ENCODE assay signal across 29 cellular contexts in the genomic region with DNA sequence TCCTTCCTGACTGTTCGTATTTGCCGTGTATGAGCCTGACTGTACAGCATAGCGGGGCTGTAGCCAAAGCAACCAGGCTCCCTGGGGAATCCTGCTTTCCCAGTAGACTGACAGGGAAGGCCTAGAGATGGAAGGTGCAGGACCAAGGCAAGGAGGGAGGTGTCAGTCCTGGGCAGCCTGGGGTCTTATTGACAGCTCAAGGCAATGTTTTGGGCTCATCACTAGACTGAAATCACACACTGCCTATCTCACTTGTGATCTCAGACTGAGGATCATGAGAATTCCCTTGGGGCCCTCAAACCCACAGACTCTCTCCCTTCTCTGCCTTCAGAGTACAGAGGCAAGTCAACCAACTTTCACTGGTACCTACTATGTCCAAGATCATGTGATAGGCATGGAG.
DNase-seq lines count a peak whose midpoint lies in the region; TF ChIP-seq lines count a peak whose summit lies in the region.
"Had no signal": no experiment of that assay in that cellular context is flagged by ENCODE, and none has a peak within 500 bp of the region (broad histone marks: within the 10 kb centered on the region; RNA-seq: fewer than 3 reads in every experiment).

No MANE protein-coding gene starts in this region.

- no peak overlapping the region for H2BK12ac ChIP-seq in trophoblast cell (ENCODE audit: low read length)

- no peak for TF ChIP-seq CTCF in NB4 (IDR thresholded peaks at IDR 0.05; ENCODE audit: low read depth, low read length)

- peaks cover 6% of the 10 kb centered on the region for H3K79me1 ChIP-seq in trophoblast cell (ENCODE audit: low read length)

- no peak overlapping the region for H3K4me2 ChIP-seq in trophoblast cell (ENCODE audit: low read length)

- H3K14ac ChIP-seq in trophoblast cell (ENCODE audit: low read length): peak overlapping the region; percentile 52

- no peaks in the 10 kb centered on the region for H3K79me2 ChIP-seq in trophoblast cell (ENCODE audit: control insufficient read depth, insufficient read depth, low read length, poor library complexity)

- no peak overlapping the region for H4K8ac ChIP-seq in trophoblast cell (ENCODE audit: low read depth, low read length)

- H4K12ac ChIP-seq in trophoblast cell (ENCODE audit: low read depth, low read length): no peak overlapping the region

- H3K23ac ChIP-seq in trophoblast cell (ENCODE audit: low read length): no peak overlapping the region

- peaks cover 16% of the 10 kb centered on the region in 2 experiments for H3K4me1 ChIP-seq in trophoblast cell (ENCODE audit: control insufficient read depth in 1 of 2, insufficient read depth in 2 of 2, low read length in 2 of 2)
- H3K4me1 ChIP-seq: heart left ventricle, stomach, uterus had no signal

- peak overlapping the region; percentile 41 for H2BK120ac ChIP-seq in trophoblast cell (ENCODE audit: insufficient read depth, low read length, poor library complexity)

- H2AK5ac ChIP-seq in trophoblast cell (ENCODE audit: low read length): no peak overlapping the region

- H3K9me3 ChIP-seq in trophoblast cell (ENCODE audit: insufficient read depth, low read depth, low read length): no peaks in the 10 kb centered on the region
- H3K9me3 ChIP-seq: heart left ventricle, neutrophil, stomach, uterus had no signal

- H3K27ac ChIP-seq in trophoblast cell (ENCODE audit: low read depth, low read length): no peak overlapping the region
- H3K27ac ChIP-seq: heart left ventricle, neutrophil, SK-N-MC, stomach, uterus had no signal

- peaks cover 2 to 13% of the 10 kb centered on the region in 2 experiments for H3K36me3 ChIP-seq in trophoblast cell (ENCODE audit: control insufficient read depth in 1 of 2, insufficient read depth in 2 of 2, low read length in 2 of 2)
- H3K36me3 ChIP-seq: heart left ventricle, neutrophil, stomach, uterus had no signal

- no peak overlapping the region for H2BK5ac ChIP-seq in trophoblast cell (ENCODE audit: low read depth, low read length, poor library complexity)

- peak; percentile 38 for DNase-seq in DMS153 (lab: John Stamatoyannopoulos, UW)
- DNase-seq in NB4 (ENCODE audit: low read depth): peak; percentile 45
- peak; percentile 57 for DNase-seq in RPMI7951 (ENCODE audit: low read depth)
- no peak for DNase-seq in trophoblast cell
- no peak for DNase-seq in NCI-H187 (lab: John Stamatoyannopoulos, UW)
- no peak for DNase-seq in effector CD8-positive, alpha-beta T cell (lab: John Stamatoyannopoulos, UW)
- DNase-seq in NCI-H2029 (lab: John Stamatoyannopoulos, UW): no peak
- DNase-seq: activated B cell treated with CpG ODN at 0.5 μM for 24 hours; activated CD4-positive, alpha-beta memory T cell treated with anti-CD3 and anti-CD28 coated beads for 36 hours; activated naive CD4-positive, alpha-beta T cell; activated naive CD8-positive, alpha-beta T cell treated with anti-CD3 and anti-CD28 coated beads, Interleukin-2, amount 50 U/mL, for 24 hours; activated T-cell treated with anti-CD3 and anti-CD28 coated beads, Interleukin-2, amount 50 U/mL, for 72 hours; C1 segment of cervical spinal cord; COR-L47; endodermal cell; foreskin fibroblast; GF-D8; heart left ventricle; kidney; NCI-H1048; NCI-H2029 treated with DMSO at 0.1 percent for 48 hours; OCI-M1; right cardiac atrium; stimulated activated CD4-positive, alpha-beta T cell treated with anti-CD3 and anti-CD28 coated beads, Interleukin-2, amount 100 ng/mL, for 24 hours; stimulated activated CD8-positive, alpha-beta memory T cell treated with anti-CD3 and anti-CD28 coated beads, Interleukin-4, amount 100 ng/mL, for 48 hours; stomach; uterus had no signal

- peak overlapping the region; percentile 51 for H3K18ac ChIP-seq in trophoblast cell (ENCODE audit: low read length)

- no peak overlapping the region for H2AFZ ChIP-seq in trophoblast cell (ENCODE audit: insufficient read depth, low read length, poor library complexity)

- H3K27me3 ChIP-seq in trophoblast cell (ENCODE audit: insufficient read depth, low read length): no peaks in the 10 kb centered on the region
- H3K27me3 ChIP-seq: uterus had no signal

- H3K9ac ChIP-seq in trophoblast cell (ENCODE audit: low read length): no peak overlapping the region

- H3K4me3 ChIP-seq in NB4 (ENCODE audit: low read depth, low read length): no peak overlapping the region
- H3K4me3 ChIP-seq in trophoblast cell (ENCODE audit: low read depth, low read length): no peak overlapping the region
- H3K4me3 ChIP-seq: heart left ventricle, SK-N-MC, stomach, uterus had no signal

- WGBS in trophoblast cell (ENCODE audit: extremely low coverage, insufficient coverage, insufficient read length): no CpG with 5 or more reads among the region's 3 CpGs

- H3K4ac ChIP-seq in trophoblast cell (ENCODE audit: low read depth, low read length): no peak overlapping the region

- TF ChIP-seq POLR2A in NB4 (IDR thresholded peaks at IDR 0.05; ENCODE audit: extremely low read depth, insufficient read length): no peak

- H4K91ac ChIP-seq in trophoblast cell (ENCODE audit: low read depth, low read length): peak overlapping the region; percentile 28

Comparison
In these comparisons a context has a peak if more than half of its experiments do, and no peak if none do; other contexts are left out.
1. DNase-seq: peak in DMS153 (single experiment), NB4 (single experiment) and RPMI7951 (single experiment); none in trophoblast cell (0 of 2), NCI-H187 (0 of 2), effector CD8-positive, alpha-beta T cell (single experiment) and NCI-H2029 (single experiment).